In genomic region chrX:109928596-109929335, GRCh38 we compare ENCODE assay signal across 16 cellular contexts.
"Had no signal": no experiment of that assay in that cellular context is flagged by ENCODE, and none has a peak within 500 bp of the region (broad histone marks: within the 10 kb centered on the region; RNA-seq: fewer than 3 reads in every experiment).

No MANE protein-coding gene starts in this region.

- ATAC-seq: activated T-cell treated with anti-CD3 and anti-CD28 coated beads, Interleukin-2, amount 50 U/mL, for 4 hours; stimulated activated naive CD8-positive, alpha-beta T cell treated with anti-CD3 and anti-CD28 coated beads, Interleukin-15, Interleukin-2, amounts not matched to agents 100 U/mL and 50 U/mL, for 24 hours; T-cell; WTC11 had no signal

- H3K4me3 ChIP-seq: lung had no signal

- DNase-seq: activated CD8-positive, alpha-beta memory T cell treated with anti-CD3 and anti-CD28 coated beads for 24 hours; activated CD8-positive, alpha-beta memory T cell treated with anti-CD3 and anti-CD28 coated beads, Interleukin-2, amount 50 U/mL, for 4 hours; activated naive CD4-positive, alpha-beta T cell treated with anti-CD3 and anti-CD28 coated beads, Interleukin-2, amount 10 ng/mL, durations not matched to agents 7 days and 5 days; activated T-cell treated with anti-CD3 and anti-CD28 coated beads, Interleukin-2, amount 50 U/mL, for 4 hours; effector CD4-positive, alpha-beta T cell; foreskin melanocyte; naive B cell; posterior cingulate gyrus; retina; stimulated activated CD4-positive, alpha-beta T cell treated with anti-CD3 and anti-CD28 coated beads, Interleukin-4, amount 100 ng/mL, for 24 hours; stimulated activated naive CD8-positive, alpha-beta T cell treated with anti-CD3 and anti-CD28 coated beads, Interleukin-15, Interleukin-2, amounts not matched to agents 100 U/mL and 50 U/mL, for 24 hours; T-cell had no signal

- FAIRE-seq: keratinocyte, TTC549 had no signal
